ENCODE assay signal across 10 cellular contexts in the genomic region with DNA sequence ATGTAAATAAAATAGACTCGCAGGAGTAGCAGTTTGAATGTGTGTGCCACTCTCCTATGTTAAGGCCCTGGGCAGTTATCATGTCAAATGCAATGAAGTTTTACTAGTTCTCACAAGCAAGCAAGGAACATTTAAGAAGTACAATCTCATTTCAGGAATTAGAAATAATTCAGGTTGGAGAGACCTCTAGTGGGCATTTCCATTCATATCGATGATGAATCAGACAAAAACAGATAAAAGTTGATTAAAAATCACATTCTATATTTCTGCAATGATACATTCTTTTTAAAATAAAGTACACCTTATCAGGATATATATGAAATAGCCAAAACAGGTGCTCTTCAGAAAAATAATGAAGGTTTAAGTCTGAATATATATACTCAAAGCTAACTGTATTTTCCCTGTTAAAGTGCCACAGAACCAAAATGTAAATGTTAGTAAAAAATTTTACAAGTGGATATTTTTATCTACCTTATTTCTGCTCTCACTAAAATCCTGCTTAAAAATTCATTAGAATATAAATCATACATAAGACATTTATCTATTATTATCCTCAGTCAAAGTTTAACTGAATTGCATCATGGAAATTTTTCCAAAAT.
DNase-seq lines count a peak whose midpoint lies in the region; ATAC-seq and TF ChIP-seq lines count a peak whose summit lies in the region.
"Had no signal": no experiment of that assay in that cellular context is flagged by ENCODE, and none has a peak within 500 bp of the region (broad histone marks: within the 10 kb centered on the region; RNA-seq: fewer than 3 reads in every experiment).

No MANE protein-coding gene starts in this region.

- peaks cover under 1% of the 10 kb centered on the region for H3K4me1 Mint-ChIP-seq in neural crest cell
- H3K4me1 Mint-ChIP-seq: activated CD4-positive, alpha-beta T cell treated with anti-CD3 and anti-CD28 coated beads, Interleukin-2, amount 10 ng/mL, durations not matched to agents 7 days and 5 days had no signal

- DNase-seq in NCI-H1105 treated with DMSO at 0.1 percent for 48 hours (lab: John Stamatoyannopoulos, UW) (peak; percentile 45), NCI-H1105 (lab: John Stamatoyannopoulos, UW) (no peak), MV-4-11 (lab: John Stamatoyannopoulos, UW) (peak; percentile 75), cardiac fibroblast (ENCODE audit: low read depth in 2 of 2) (peak; percentile 13 to 33), neural crest cell (ENCODE audit: low read depth, low spot score) (no peak), HEK293T (ENCODE audit: extremely low spot score) (no peak)
- DNase-seq: activated CD4-positive, alpha-beta T cell treated with anti-CD3 and anti-CD28 coated beads, Interleukin-2, amount 10 ng/mL, durations not matched to agents 7 days and 5 days; retina had no signal

- peaks cover 8% of the 10 kb centered on the region for H3K27me3 Mint-ChIP-seq in neural crest cell (ENCODE audit: low read depth)
- H3K27me3 Mint-ChIP-seq: activated CD4-positive, alpha-beta T cell treated with anti-CD3 and anti-CD28 coated beads, Interleukin-2, amount 10 ng/mL, durations not matched to agents 7 days and 5 days had no signal

- POLR2A ChIA-PET in HEK293T (lab: Yijun Ruan, JAX): no interaction called here

- TF ChIP-seq CTCF in cardiac fibroblast (IDR thresholded peaks at IDR 0.05; ENCODE audit: low read depth, low read length) (peak; percentile 31), neural crest cell (conservative IDR thresholded peaks at IDR 0.05) (peak; percentile 73)

- H3K4me3 ChIP-seq in cardiac fibroblast (replicated peaks in 1 of 2; ENCODE audit: low read depth in 2 of 2, low read length in 2 of 2): no peak overlapping the region

- CTCF ChIA-PET in HEK293T (lab: Yijun Ruan, JAX): no interaction called here

- no peak for ATAC-seq in GM19324 (IDR thresholded peaks at IDR 0.05; ENCODE audit: low FRiP score, unreplicated experiment)
- ATAC-seq in GM18858 (IDR thresholded peaks at IDR 0.05; ENCODE audit: unreplicated experiment): no peak

- H3K36me3 Mint-ChIP-seq in neural crest cell (ENCODE audit: low read depth): no peaks in the 10 kb centered on the region

- no peak overlapping the region for H3K4me3 Mint-ChIP-seq in neural crest cell
- H3K4me3 Mint-ChIP-seq: activated CD4-positive, alpha-beta T cell treated with anti-CD3 and anti-CD28 coated beads, Interleukin-2, amount 10 ng/mL, durations not matched to agents 7 days and 5 days had no signal

- no peaks in the 10 kb centered on the region for H3K9me3 Mint-ChIP-seq in neural crest cell
- H3K9me3 Mint-ChIP-seq: activated CD4-positive, alpha-beta T cell treated with anti-CD3 and anti-CD28 coated beads, Interleukin-2, amount 10 ng/mL, durations not matched to agents 7 days and 5 days had no signal

- H3K27ac Mint-ChIP-seq in neural crest cell (ENCODE audit: unreplicated experiment): no peak overlapping the region
- H3K27ac Mint-ChIP-seq: activated CD4-positive, alpha-beta T cell treated with anti-CD3 and anti-CD28 coated beads, Interleukin-2, amount 10 ng/mL, durations not matched to agents 7 days and 5 days had no signal

TF ChIP-seq in HEK293T, 16 proteins besides CTCF, POLR2A, EP300 and RAD21:
- TF ChIP-seq ZNF384 (IDR thresholded peaks at IDR 0.05) (no peak), TARDBP (IDR thresholded peaks at IDR 0.05) (no peak), ARNT (IDR thresholded peaks at IDR 0.05) (no peak), SP1 (IDR thresholded peaks at IDR 0.05) (no peak), HDGF (IDR thresholded peaks at IDR 0.05; ENCODE audit: borderline replicate concordance) (no peak)

Comparison
In these comparisons a context has a peak if more than half of its experiments do, and no peak if none do; other contexts are left out.
1. DNase-seq: peak in NCI-H1105 treated with DMSO at 0.1 percent for 48 hours (single experiment), MV-4-11 (single experiment) and cardiac fibroblast (2 of 2); none in NCI-H1105 (single experiment), neural crest cell (single experiment) and HEK293T (single experiment).